Comparison of ENCODE assay signal across 8 cellular contexts in genomic region chr6:12012231-12012565, GRCh38. TPM values are rescaled to one million over a fixed set of nuclear protein-coding genes. Genes with fewer than 3 reads are reported as not detected.
DNase-seq lines count a peak whose midpoint lies in the region; ATAC-seq and TF ChIP-seq lines count a peak whose summit lies in the region.

Gene HIVEP1, plus strand, starts transcription at chr6:12012312. Its CDS starts 3,317 bp downstream, at chr6:12015629.

- H3K27ac ChIP-seq in fibroblast of lung (ENCODE audit: insufficient read depth, low read length): peak within 1 kb of the TSS; percentile 71

- no peak for TF ChIP-seq CTCF in WTC11 (IDR thresholded peaks at IDR 0.05)
- TF ChIP-seq CTCF in fibroblast of lung (conservative IDR thresholded peaks at IDR 0.05 in 1 of 2, IDR thresholded peaks at IDR 0.05 in 1 of 2; ENCODE audit: low read depth in 1 of 2, low read length in 2 of 2): no peak

- peak within 1 kb of the TSS; percentile 73 to 85 (median 80) for H3K4me3 ChIP-seq in fibroblast of lung (replicated peaks in 1 of 4; ENCODE audit: control extremely low read depth in 1 of 4, insufficient read depth in 1 of 4, low read depth in 3 of 4, low read length in 4 of 4)

- peak within 1 kb of the TSS; percentile 94 for H3K9ac ChIP-seq in fibroblast of lung (ENCODE audit: insufficient read depth, low read length)

- peak within 1 kb of the TSS; percentile 52 for H3K4me2 ChIP-seq in fibroblast of lung (ENCODE audit: extremely low read depth, insufficient read depth, low read length)

- peaks cover 2% of the 10 kb centered on the region for H3K4me1 ChIP-seq in fibroblast of lung (ENCODE audit: control insufficient read depth, extremely low read depth, insufficient read depth, low read length)

- peaks cover 6% of the 10 kb centered on the region for H3K79me2 ChIP-seq in fibroblast of lung (ENCODE audit: control insufficient read depth, insufficient read depth, low read length)

- peak within 1 kb of the TSS; percentile 93 for H3K4me3 Mint-ChIP-seq in WTC11
- peak within 1 kb of the TSS; percentile 93 to 100 (median 98) for H3K4me3 Mint-ChIP-seq in naive thymus-derived CD8-positive, alpha-beta T cell

- peak; percentile 4 for ATAC-seq in HG03064 (IDR thresholded peaks at IDR 0.05; ENCODE audit: low read depth, unreplicated experiment)
- ATAC-seq in WTC11: no peak
- ATAC-seq in naive thymus-derived CD8-positive, alpha-beta T cell: no peak
- ATAC-seq in HG03520 (IDR thresholded peaks at IDR 0.05; ENCODE audit: unreplicated experiment): no peak

- peaks cover 16% of the 10 kb centered on the region for H3K9me3 Mint-ChIP-seq in WTC11
- peaks cover 0 to 2% (median 0%) of the 10 kb centered on the region in 9 donors for H3K9me3 Mint-ChIP-seq in naive thymus-derived CD8-positive, alpha-beta T cell

- CTCF ChIA-PET in WTC11 (lab: Charles Lee): interaction anchor here (0.6 kb wide), 1 partner anchor 591 kb away, joined by 3 read pairs; no protein-coding TSS in a partner anchor

- peaks cover 36% of the 10 kb centered on the region for H3K4me1 Mint-ChIP-seq in WTC11
- H3K4me1 Mint-ChIP-seq in naive thymus-derived CD8-positive, alpha-beta T cell: peaks cover 35 to 68% (median 63%) of the 10 kb centered on the region in 4 donors

- DNase-seq in Daoy (ENCODE audit: low read depth) (no peak), WTC11 (ENCODE audit: low spot score) (peak; percentile 41), fibroblast of lung (ENCODE audit: low read depth in 2 of 2) (no peak), inferior parietal cortex (ENCODE audit: extremely low spot score) (no peak)
- DNase-seq in naive thymus-derived CD8-positive, alpha-beta T cell: peak in 1 of 10 donors; percentile 43
- DNase-seq in stimulated activated CD4-positive, alpha-beta T cell treated with anti-CD3 and anti-CD28 coated beads, Interleukin-4, amount 100 ng/mL, for 4 hours: no peak

- H3K9me3 ChIP-seq in fibroblast of lung (ENCODE audit: control insufficient read depth, insufficient read depth, low read depth, low read length): no peaks in the 10 kb centered on the region

- POLR2A ChIA-PET in WTC11 (lab: Charles Lee): interaction anchor here (0.6 to 1.6 kb wide), 5 partner anchors 61 to 355 kb away, joined by 3 to 4 read pairs (median 3); no protein-coding TSS in a partner anchor
- POLR2A ChIA-PET in naive thymus-derived CD8-positive, alpha-beta T cell (lab: Charles Lee): interaction anchor here (0.7 to 1.3 kb wide), 4 partner anchors 32 to 300 kb away, joined by 3 to 11 read pairs (median 4); no protein-coding TSS in a partner anchor

- peak within 1 kb of the TSS; percentile 98 for H3K27ac Mint-ChIP-seq in WTC11
- peak within 1 kb of the TSS; percentile 94 to 100 (median 98) for H3K27ac Mint-ChIP-seq in naive thymus-derived CD8-positive, alpha-beta T cell

- H3K36me3 Mint-ChIP-seq in WTC11: peaks cover 29% of the 10 kb centered on the region
- peaks cover 6 to 25% (median 10%) of the 10 kb centered on the region in 3 donors for H3K36me3 Mint-ChIP-seq in naive thymus-derived CD8-positive, alpha-beta T cell

- H2AFZ ChIP-seq in fibroblast of lung (ENCODE audit: low read length): no peak within 1 kb of the TSS

- H3K27me3 ChIP-seq in fibroblast of lung (ENCODE audit: control insufficient read depth, insufficient read depth, low read length): no peaks in the 10 kb centered on the region

- no peaks in the 10 kb centered on the region; the same call in 1 of the 2 replicates for H3K27me3 Mint-ChIP-seq in WTC11 (ENCODE audit: low read depth)
- H3K27me3 Mint-ChIP-seq in naive thymus-derived CD8-positive, alpha-beta T cell: no peaks in the 10 kb centered on the region

- H4K20me1 ChIP-seq in fibroblast of lung (ENCODE audit: control insufficient read depth, extremely low read depth, insufficient read depth, low read length): no peaks in the 10 kb centered on the region

- H3K36me3 ChIP-seq in fibroblast of lung (ENCODE audit: control insufficient read depth, insufficient read depth, low read length): peaks cover 4% of the 10 kb centered on the region

TF ChIP-seq in WTC11, 78 proteins besides CTCF, POLR2A, EP300 and RAD21 (continues in another document):
- TF ChIP-seq NFYB (CRISPR knock-in tag; conservative IDR thresholded peaks at IDR 0.05; ENCODE audit: low read depth): no peak
- no peak for TF ChIP-seq ELF4 (CRISPR knock-in tag; IDR thresholded peaks at IDR 0.05; ENCODE audit: low read depth)
- TF ChIP-seq KAT7 (CRISPR knock-in tag; IDR thresholded peaks at IDR 0.05; ENCODE audit: borderline replicate concordance): no peak
- TF ChIP-seq, protein P1, sequence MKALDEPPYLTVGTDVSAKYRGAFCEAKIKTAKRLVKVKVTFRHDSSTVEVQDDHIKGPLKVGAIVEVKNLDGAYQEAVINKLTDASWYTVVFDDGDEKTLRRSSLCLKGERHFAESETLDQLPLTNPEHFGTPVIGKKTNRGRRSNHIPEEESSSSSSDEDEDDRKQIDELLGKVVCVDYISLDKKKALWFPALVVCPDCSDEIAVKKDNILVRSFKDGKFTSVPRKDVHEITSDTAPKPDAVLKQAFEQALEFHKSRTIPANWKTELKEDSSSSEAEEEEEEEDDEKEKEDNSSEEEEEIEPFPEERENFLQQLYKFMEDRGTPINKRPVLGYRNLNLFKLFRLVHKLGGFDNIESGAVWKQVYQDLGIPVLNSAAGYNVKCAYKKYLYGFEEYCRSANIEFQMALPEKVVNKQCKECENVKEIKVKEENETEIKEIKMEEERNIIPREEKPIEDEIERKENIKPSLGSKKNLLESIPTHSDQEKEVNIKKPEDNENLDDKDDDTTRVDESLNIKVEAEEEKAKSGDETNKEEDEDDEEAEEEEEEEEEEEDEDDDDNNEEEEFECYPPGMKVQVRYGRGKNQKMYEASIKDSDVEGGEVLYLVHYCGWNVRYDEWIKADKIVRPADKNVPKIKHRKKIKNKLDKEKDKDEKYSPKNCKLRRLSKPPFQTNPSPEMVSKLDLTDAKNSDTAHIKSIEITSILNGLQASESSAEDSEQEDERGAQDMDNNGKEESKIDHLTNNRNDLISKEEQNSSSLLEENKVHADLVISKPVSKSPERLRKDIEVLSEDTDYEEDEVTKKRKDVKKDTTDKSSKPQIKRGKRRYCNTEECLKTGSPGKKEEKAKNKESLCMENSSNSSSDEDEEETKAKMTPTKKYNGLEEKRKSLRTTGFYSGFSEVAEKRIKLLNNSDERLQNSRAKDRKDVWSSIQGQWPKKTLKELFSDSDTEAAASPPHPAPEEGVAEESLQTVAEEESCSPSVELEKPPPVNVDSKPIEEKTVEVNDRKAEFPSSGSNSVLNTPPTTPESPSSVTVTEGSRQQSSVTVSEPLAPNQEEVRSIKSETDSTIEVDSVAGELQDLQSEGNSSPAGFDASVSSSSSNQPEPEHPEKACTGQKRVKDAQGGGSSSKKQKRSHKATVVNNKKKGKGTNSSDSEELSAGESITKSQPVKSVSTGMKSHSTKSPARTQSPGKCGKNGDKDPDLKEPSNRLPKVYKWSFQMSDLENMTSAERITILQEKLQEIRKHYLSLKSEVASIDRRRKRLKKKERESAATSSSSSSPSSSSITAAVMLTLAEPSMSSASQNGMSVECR (CRISPR knock-in tag; IDR thresholded peaks at IDR 0.05; ENCODE audit: borderline replicate concordance): no peak
- no peak for TF ChIP-seq MXD4 (CRISPR knock-in tag; IDR thresholded peaks at IDR 0.05; ENCODE audit: borderline replicate concordance)
- TF ChIP-seq IRF1 (CRISPR knock-in tag; IDR thresholded peaks at IDR 0.05): no peak
- TF ChIP-seq ZNF416 (CRISPR knock-in tag; IDR thresholded peaks at IDR 0.05): no peak
- TF ChIP-seq, protein P2, sequence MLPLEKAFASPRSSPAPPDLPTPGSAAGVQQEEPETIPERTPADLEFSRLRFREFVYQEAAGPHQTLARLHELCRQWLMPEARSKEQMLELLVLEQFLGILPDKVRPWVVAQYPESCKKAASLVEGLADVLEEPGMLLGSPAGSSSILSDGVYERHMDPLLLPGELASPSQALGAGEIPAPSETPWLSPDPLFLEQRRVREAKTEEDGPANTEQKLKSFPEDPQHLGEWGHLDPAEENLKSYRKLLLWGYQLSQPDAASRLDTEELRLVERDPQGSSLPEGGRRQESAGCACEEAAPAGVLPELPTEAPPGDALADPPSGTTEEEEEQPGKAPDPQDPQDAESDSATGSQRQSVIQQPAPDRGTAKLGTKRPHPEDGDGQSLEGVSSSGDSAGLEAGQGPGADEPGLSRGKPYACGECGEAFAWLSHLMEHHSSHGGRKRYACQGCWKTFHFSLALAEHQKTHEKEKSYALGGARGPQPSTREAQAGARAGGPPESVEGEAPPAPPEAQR (CRISPR knock-in tag; IDR thresholded peaks at IDR 0.05): no peak
- TF ChIP-seq CREM (CRISPR knock-in tag; IDR thresholded peaks at IDR 0.05): no peak
- TF ChIP-seq ATF6 (CRISPR knock-in tag; IDR thresholded peaks at IDR 0.05): no peak
- TF ChIP-seq JAZF1 (CRISPR knock-in tag; IDR thresholded peaks at IDR 0.05): no peak
- no peak for TF ChIP-seq SOX15 (CRISPR knock-in tag; IDR thresholded peaks at IDR 0.05)

RNA-seq across cellular contexts. Expression of gene HIVEP1, which starts in this region (rescaled TPM):
- total RNA-seq in Daoy (2014; rRNA removed; shearing (Covaris generic)): 6.6 and 11.9 TPM in 2 replicates
- total RNA-seq in WTC11 (2021) (19.9 to 24.3 TPM (median 20.9 TPM) in 3 replicates), fibroblast of lung (9.9 and 10.3 TPM in 2 replicates)
- polyA plus RNA-seq in fibroblast of lung: 12.6 and 14.6 TPM in 2 replicates
- polyA plus RNA-seq in fibroblast of lung (2012): 6.1 and 9.6 TPM in 2 replicates
- polyA minus RNA-seq in fibroblast of lung (ENCODE audit: low replicate concordance): 13.7 and 24.3 TPM in 2 replicates
- total RNA-seq in naive thymus-derived CD8-positive, alpha-beta T cell: 10 to 100 TPM; 30.6 to 32.6 TPM
- polyA plus RNA-seq in naive thymus-derived CD8-positive, alpha-beta T cell: 10 to 100 TPM in 1 of 3 donors, 1 to 10 TPM in 2; 6.5 to 12.6 (median 7.4) TPM
